Comparison of ENCODE assay signal across 8 cellular contexts in the genomic region with DNA sequence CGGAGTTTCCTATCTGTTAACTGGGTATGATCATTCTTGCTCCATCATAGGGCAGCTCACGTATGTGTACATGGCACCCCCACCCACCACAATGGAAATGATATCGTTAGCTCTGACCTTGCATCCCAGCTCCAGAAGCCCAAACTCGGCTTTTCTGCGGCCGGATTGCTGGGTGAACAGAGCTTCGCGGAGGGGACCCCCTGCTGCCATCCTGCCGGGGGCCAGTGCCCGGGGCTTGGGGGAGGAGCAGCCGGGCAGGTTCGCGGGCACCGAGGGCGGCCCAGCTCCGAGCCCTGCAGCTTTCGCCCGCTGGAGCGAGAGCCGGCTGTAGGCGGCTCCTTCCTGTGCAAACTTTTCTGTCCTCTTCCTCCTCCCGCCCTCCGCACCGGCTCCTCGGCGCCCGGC. TPM values are rescaled to one million over a fixed set of nuclear protein-coding genes. Genes with fewer than 3 reads are reported as not detected.
A peak's percentile ranks its signal among the peaks of the same experiment; 100 is the strongest.
DNase-seq lines count a peak whose midpoint lies in the region; ATAC-seq and TF ChIP-seq lines count a peak whose summit lies in the region.

No MANE protein-coding gene starts in this region.

- no peaks in the 10 kb centered on the region for H3K36me3 Mint-ChIP-seq in activated B cell treated with CpG ODN at 0.5 μM for 24 hours (ENCODE audit: low read depth)
- no peaks in the 10 kb centered on the region for H3K36me3 Mint-ChIP-seq in dendritic cell treated with granulocyte-macrophage colony-stimulating factor and Interleukin-4, amounts not matched to agents 40 ng/mL and 50 ng/mL, for 4 days (ENCODE audit: low read depth)

- H3K4me3 ChIP-seq in GM12865 (ENCODE audit: low read depth, low read length), result peak overlapping the region; percentile 34
- peak overlapping the region; percentile 36 for H3K4me3 ChIP-seq in HAP-1
- H3K4me3 ChIP-seq in LNCaP clone FGC (ENCODE audit: low read depth, low read length), result peak overlapping the region; percentile 51
- peak overlapping the region; percentile 71 for H3K4me3 ChIP-seq in lower lobe of right lung

- in situ Hi-C loops in HAP-1 (cut with MboI; ENCODE audit: low sequenced_read_pairs), result no loop called here

- peak overlapping the region; percentile 64 for H3K27ac ChIP-seq in lower lobe of right lung

- peaks cover 28% of the 10 kb centered on the region for H3K27me3 ChIP-seq in HAP-1 (ENCODE audit: low read depth)
- H3K27me3 ChIP-seq in lower lobe of right lung (ENCODE audit: low read depth), result no peaks in the 10 kb centered on the region

- CTCF ChIA-PET in activated B cell treated with CpG ODN at 0.5 μM for 24 hours (lab: Charles Lee), result interaction anchor here (0.9 kb wide), 2 partner anchors 23 to 40 kb away, joined by 3 to 4 read pairs; no protein-coding TSS in a partner anchor

- intact Hi-C loops in activated B cell treated with CpG ODN at 0.5 μM for 24 hours (cut with micrococcal nuclease) (loop anchor here (1.0 to 2.0 kb wide), 4 partner anchors 8 to 58 kb away; partner anchors contain the start of gene FUCA2), lower lobe of right lung (cut with DNase I) (no loop called here)
- intact Hi-C loops in dendritic cell treated with granulocyte-macrophage colony-stimulating factor and Interleukin-4, amounts not matched to agents 40 ng/mL and 50 ng/mL, for 4 days (cut with micrococcal nuclease), result no loop called here

- ATAC-seq in activated B cell treated with CpG ODN at 0.5 μM for 24 hours (ENCODE audit: low read depth) (peak; percentile 63), lower lobe of right lung (peak; percentile 76 to 88)
- ATAC-seq in stimulated activated naive CD8-positive, alpha-beta T cell treated with anti-CD3 and anti-CD28 coated beads, Interleukin-15, Interleukin-2, amounts not matched to agents 100 U/mL and 50 U/mL, for 24 hours, result peak; percentile 74

- no peaks in the 10 kb centered on the region for H3K36me3 ChIP-seq in HAP-1 (replicated peaks)
- no peaks in the 10 kb centered on the region for H3K36me3 ChIP-seq in lower lobe of right lung

- H3K27ac Mint-ChIP-seq in activated B cell treated with CpG ODN at 0.5 μM for 24 hours, result peak overlapping the region; percentile 65
- peak overlapping the region; percentile 48 for H3K27ac Mint-ChIP-seq in dendritic cell treated with granulocyte-macrophage colony-stimulating factor and Interleukin-4, amounts not matched to agents 40 ng/mL and 50 ng/mL, for 4 days

- H3K4me3 Mint-ChIP-seq in activated B cell treated with CpG ODN at 0.5 μM for 24 hours, result peak overlapping the region; percentile 79
- H3K4me3 Mint-ChIP-seq in dendritic cell treated with granulocyte-macrophage colony-stimulating factor and Interleukin-4, amounts not matched to agents 40 ng/mL and 50 ng/mL, for 4 days, result peak overlapping the region; percentile 72

- H3K4me1 Mint-ChIP-seq in activated B cell treated with CpG ODN at 0.5 μM for 24 hours, result peaks cover 32% of the 10 kb centered on the region
- H3K4me1 Mint-ChIP-seq in dendritic cell treated with granulocyte-macrophage colony-stimulating factor and Interleukin-4, amounts not matched to agents 40 ng/mL and 50 ng/mL, for 4 days (ENCODE audit: low read depth), result peaks cover 44% of the 10 kb centered on the region

- no peak for TF ChIP-seq CTCF in GM12865 (IDR thresholded peaks at IDR 0.05; ENCODE audit: insufficient read depth, low read depth, low read length, missing control alignments)
- no peak for TF ChIP-seq CTCF in LNCaP clone FGC (IDR thresholded peaks at IDR 0.05; ENCODE audit: control insufficient read depth, extremely low read depth, insufficient read depth)
- no peak for TF ChIP-seq CTCF in activated B cell treated with CpG ODN at 0.5 μM for 24 hours (IDR thresholded peaks at IDR 0.05)
- TF ChIP-seq CTCF in lower lobe of right lung (IDR thresholded peaks at IDR 0.05), result no peak

- H3K9me3 Mint-ChIP-seq in activated B cell treated with CpG ODN at 0.5 μM for 24 hours, result no peaks in the 10 kb centered on the region
- no peaks in the 10 kb centered on the region for H3K9me3 Mint-ChIP-seq in dendritic cell treated with granulocyte-macrophage colony-stimulating factor and Interleukin-4, amounts not matched to agents 40 ng/mL and 50 ng/mL, for 4 days

- H3K4me1 ChIP-seq in HAP-1, result peaks cover 16% of the 10 kb centered on the region
- H3K4me1 ChIP-seq in lower lobe of right lung, result peaks cover 16% of the 10 kb centered on the region

- no peaks in the 10 kb centered on the region for H3K9me3 ChIP-seq in HAP-1
- H3K9me3 ChIP-seq in lower lobe of right lung, result no peaks in the 10 kb centered on the region

- DNase-seq in GM12865 (ENCODE audit: low read depth) (peak; percentile 61), HAP-1 (ENCODE audit: low spot score in 2 of 2) (peak in 1 of 2 experiments; percentile 54), LNCaP clone FGC (ENCODE audit: low read depth) (no peak), activated B cell treated with CpG ODN at 0.5 μM for 24 hours (peak; percentile 46), lower lobe of right lung (peak; percentile 71), NCI-H1048 (lab: John Stamatoyannopoulos, UW) (no peak)
- DNase-seq in stimulated activated naive CD8-positive, alpha-beta T cell treated with anti-CD3 and anti-CD28 coated beads, Interleukin-15, Interleukin-2, amounts not matched to agents 100 U/mL and 50 U/mL, for 24 hours, result peak; percentile 66

- H3K27me3 Mint-ChIP-seq in activated B cell treated with CpG ODN at 0.5 μM for 24 hours, result no peaks in the 10 kb centered on the region
- no peaks in the 10 kb centered on the region for H3K27me3 Mint-ChIP-seq in dendritic cell treated with granulocyte-macrophage colony-stimulating factor and Interleukin-4, amounts not matched to agents 40 ng/mL and 50 ng/mL, for 4 days

- POLR2A ChIA-PET in activated B cell treated with CpG ODN at 0.5 μM for 24 hours (lab: Charles Lee), result interaction anchor here (0.6 to 1.4 kb wide), 8 partner anchors 23 to 558 kb away, joined by 3 to 4 read pairs (median 3); partner anchors contain the start of genes FUCA2 and SF3B5

RNA-seq across cellular contexts. Expression of gene FUCA2, which starts 24.9 kb away (rescaled TPM):
- 8.7 and 9.9 TPM in 2 replicates for total RNA-seq in activated B cell treated with CpG ODN at 0.5 μM for 24 hours
- 53.1 TPM for total RNA-seq in lower lobe of right lung

Comparison
In these comparisons a context has a peak if more than half of its experiments do, and no peak if none do; other contexts are left out.
1. DNase-seq: peak in GM12865 (single experiment), activated B cell treated with CpG ODN at 0.5 μM for 24 hours (single experiment), lower lobe of right lung (single experiment) and stimulated activated naive CD8-positive, alpha-beta T cell treated with anti-CD3 and anti-CD28 coated beads, Interleukin-15, Interleukin-2, amounts not matched to agents 100 U/mL and 50 U/mL, for 24 hours (single experiment); none in LNCaP clone FGC (single experiment) and NCI-H1048 (single experiment).
2. Peak in every context shown above with its lines, with median percentiles within 50 percentile points of each other: H3K4me3 ChIP-seq and ATAC-seq.